In genomic region chrX:46295963-46296362, GRCh38 we compare ENCODE assay signal across 22 cellular contexts.
DNase-seq lines count a peak whose midpoint lies in the region; ATAC-seq and FAIRE-seq lines count a peak whose summit lies in the region.
"Had no signal": no experiment of that assay in that cellular context is flagged by ENCODE, and none has a peak within 500 bp of the region (broad histone marks: within the 10 kb centered on the region; RNA-seq: fewer than 3 reads in every experiment).

No MANE protein-coding gene starts in this region.

- H3K4me3 ChIP-seq in small intestine (ENCODE audit: low read depth in 1 of 2, low read length in 2 of 2), result no peak overlapping the region
- H3K4me3 ChIP-seq: A549; BLaER1 treated with 17β-estradiol and CSF1 and Interleukin-3, amounts not matched to agents 10 nM and 100 nM had no signal

- no peak for DNase-seq in activated naive CD4-positive, alpha-beta T cell treated with Interleukin-2 at 50 U/mL for 16 hours
- DNase-seq in small intestine, result peak; percentile 20
- no peak for DNase-seq in activated CD4-positive, alpha-beta T cell treated with anti-CD3 and anti-CD28 coated beads for 48 hours
- DNase-seq: AML-193; Caco-2; Calu3; CD4-positive, alpha-beta T cell; CD8-positive, alpha-beta T cell; DMS79 treated with DMSO at 0.1 percent for 48 hours; GF-D8 had no signal

- no peaks in the 10 kb centered on the region for H3K9me3 ChIP-seq in small intestine (ENCODE audit: control insufficient read depth, low read depth)
- H3K9me3 ChIP-seq: A549, Caco-2 had no signal

- H3K27me3 Mint-ChIP-seq in activated naive CD4-positive, alpha-beta T cell treated with anti-CD3 and anti-CD28 coated beads, Interleukin-2, amount 50 U/mL, for 24 hours, result no peaks in the 10 kb centered on the region
- H3K27me3 Mint-ChIP-seq: CD4-positive, alpha-beta T cell had no signal

- H3K4me1 Mint-ChIP-seq in activated naive CD4-positive, alpha-beta T cell treated with anti-CD3 and anti-CD28 coated beads, Interleukin-2, amount 50 U/mL, for 24 hours, result no peaks in the 10 kb centered on the region
- H3K4me1 Mint-ChIP-seq: B cell had no signal

- no peaks in the 10 kb centered on the region for H3K36me3 Mint-ChIP-seq in activated naive CD4-positive, alpha-beta T cell treated with anti-CD3 and anti-CD28 coated beads, Interleukin-2, amount 50 U/mL, for 24 hours
- H3K36me3 Mint-ChIP-seq: CD8-positive, alpha-beta T cell had no signal

- no peak overlapping the region for H3K4me3 Mint-ChIP-seq in activated naive CD4-positive, alpha-beta T cell treated with anti-CD3 and anti-CD28 coated beads, Interleukin-2, amount 50 U/mL, for 24 hours
- H3K4me3 Mint-ChIP-seq: B cell; CD4-positive, alpha-beta T cell; CD8-positive, alpha-beta T cell had no signal

- no peaks in the 10 kb centered on the region for H3K9me3 Mint-ChIP-seq in activated naive CD4-positive, alpha-beta T cell treated with anti-CD3 and anti-CD28 coated beads, Interleukin-2, amount 50 U/mL, for 24 hours
- H3K9me3 Mint-ChIP-seq: CD8-positive, alpha-beta T cell had no signal

- ATAC-seq in esophagus mucosa (peak; percentile 35), HG03342 (IDR thresholded peaks at IDR 0.05; ENCODE audit: unreplicated experiment) (no peak)
- ATAC-seq: A549; CD8-positive, alpha-beta T cell had no signal

- no peaks in the 10 kb centered on the region for H3K36me3 ChIP-seq in small intestine (ENCODE audit: control insufficient read depth in 2 of 2, insufficient read depth in 2 of 2, low read length in 2 of 2)
- H3K36me3 ChIP-seq: BLaER1 treated with 17β-estradiol and CSF1 and Interleukin-3, amounts not matched to agents 10 nM and 100 nM had no signal

- no peaks in the 10 kb centered on the region for H3K27me3 ChIP-seq in small intestine (ENCODE audit: control insufficient read depth in 2 of 2, insufficient read depth in 2 of 2, low read length in 2 of 2)
- H3K27me3 ChIP-seq: BLaER1 treated with 17β-estradiol and CSF1 and Interleukin-3, amounts not matched to agents 10 nM and 100 nM had no signal

- H3K4me1 ChIP-seq in small intestine (ENCODE audit: control insufficient read depth in 2 of 2, insufficient read depth in 1 of 2, low read depth in 1 of 2, low read length in 1 of 2), result no peaks in the 10 kb centered on the region
- H3K4me1 ChIP-seq: BLaER1 treated with 17β-estradiol and CSF1 and Interleukin-3, amounts not matched to agents 10 nM and 100 nM had no signal

- no peak overlapping the region for H3K27ac ChIP-seq in small intestine (ENCODE audit: low read depth in 1 of 2, low read length in 1 of 2)
- H3K27ac ChIP-seq: 22Rv1; BLaER1 treated with 17β-estradiol and CSF1 and Interleukin-3, amounts not matched to agents 10 nM and 100 nM; C4-2B had no signal

- no peak for FAIRE-seq in small intestine (lab: Jason Lieb, UNC)
- FAIRE-seq: D721Med, G401.6, GM12891, GM19239 had no signal

- H3K27ac Mint-ChIP-seq in activated naive CD4-positive, alpha-beta T cell treated with anti-CD3 and anti-CD28 coated beads, Interleukin-2, amount 50 U/mL, for 24 hours, result peak overlapping the region; percentile 35
- H3K27ac Mint-ChIP-seq: B cell; CD4-positive, alpha-beta T cell; CD8-positive, alpha-beta T cell had no signal
